ENCODE assay signal across 1 cellular context in the genomic region with DNA sequence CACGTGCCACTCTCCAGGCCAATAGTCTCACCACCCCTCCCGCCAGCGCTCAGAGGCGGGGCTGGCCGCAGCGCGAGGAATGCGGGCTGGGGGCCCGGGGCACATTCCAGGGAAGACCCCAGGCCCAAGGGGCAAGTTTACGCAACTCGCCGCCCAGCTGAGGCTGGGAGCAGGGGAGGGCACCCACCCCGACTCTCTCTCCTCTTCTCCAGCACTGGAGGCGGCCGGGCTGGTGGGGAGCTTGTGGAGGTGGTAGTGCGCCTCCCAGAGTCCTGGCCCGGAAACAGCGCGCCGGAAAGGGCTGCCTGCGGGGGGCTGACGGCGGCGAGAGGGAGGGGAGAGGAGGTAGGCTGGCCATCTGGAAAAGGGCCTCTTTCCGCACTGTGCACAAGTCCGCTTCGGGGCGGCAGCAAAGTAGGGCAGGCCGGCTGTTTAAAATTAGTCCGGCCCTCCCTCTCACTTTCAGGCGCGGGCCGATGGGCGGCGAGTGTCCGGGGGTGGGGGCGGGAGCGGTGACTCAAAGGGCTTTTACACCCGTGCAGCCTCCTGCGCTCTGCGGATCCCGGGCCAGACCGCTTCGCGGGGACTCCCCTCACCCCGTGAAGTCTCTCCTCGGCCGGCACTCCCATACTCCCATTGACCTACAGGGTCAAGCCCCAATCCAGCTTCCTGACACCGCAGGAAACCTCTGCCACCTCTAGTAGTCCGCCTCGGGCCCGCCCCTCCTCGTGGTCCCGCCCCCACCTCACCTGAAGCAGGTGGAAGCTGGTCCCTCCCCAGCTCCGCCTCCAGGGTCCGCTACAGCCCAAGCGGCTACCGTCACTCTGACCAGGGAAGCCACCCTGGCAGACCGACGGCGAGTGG.
A peak's percentile ranks its signal among the peaks of the same experiment; 100 is the strongest.
TF ChIP-seq lines count a peak whose summit lies in the region.

No MANE protein-coding gene starts in this region.

TF ChIP-seq in HepG2, 621 proteins besides CTCF, POLR2A, EP300 and RAD21 (continued from another document and continues in another):
- TF ChIP-seq, protein P1, sequence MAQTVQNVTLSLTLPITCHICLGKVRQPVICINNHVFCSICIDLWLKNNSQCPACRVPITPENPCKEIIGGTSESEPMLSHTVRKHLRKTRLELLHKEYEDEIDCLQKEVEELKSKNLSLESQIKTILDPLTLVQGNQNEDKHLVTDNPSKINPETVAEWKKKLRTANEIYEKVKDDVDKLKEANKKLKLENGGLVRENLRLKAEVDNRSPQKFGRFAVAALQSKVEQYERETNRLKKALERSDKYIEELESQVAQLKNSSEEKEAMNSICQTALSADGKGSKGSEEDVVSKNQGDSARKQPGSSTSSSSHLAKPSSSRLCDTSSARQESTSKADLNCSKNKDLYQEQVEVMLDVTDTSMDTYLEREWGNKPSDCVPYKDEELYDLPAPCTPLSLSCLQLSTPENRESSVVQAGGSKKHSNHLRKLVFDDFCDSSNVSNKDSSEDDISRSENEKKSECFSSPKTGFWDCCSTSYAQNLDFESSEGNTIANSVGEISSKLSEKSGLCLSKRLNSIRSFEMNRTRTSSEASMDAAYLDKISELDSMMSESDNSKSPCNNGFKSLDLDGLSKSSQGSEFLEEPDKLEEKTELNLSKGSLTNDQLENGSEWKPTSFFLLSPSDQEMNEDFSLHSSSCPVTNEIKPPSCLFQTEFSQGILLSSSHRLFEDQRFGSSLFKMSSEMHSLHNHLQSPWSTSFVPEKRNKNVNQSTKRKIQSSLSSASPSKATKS (CRISPR knock-in tag; IDR thresholded peaks at IDR 0.05): 0 out of 2 replicates have a peak, but pooled peaks have one; percentile 90
- no peak for TF ChIP-seq MLLT10 (CRISPR knock-in tag; IDR thresholded peaks at IDR 0.05)
- TF ChIP-seq TBL1XR1 (IDR thresholded peaks at IDR 0.05; ENCODE audit: borderline replicate concordance, low read length, partially characterized antibody): peak; percentile 14
- peak; percentile 92 for TF ChIP-seq KAT8 (CRISPR knock-in tag; IDR thresholded peaks at IDR 0.05)
- TF ChIP-seq, protein P2, sequence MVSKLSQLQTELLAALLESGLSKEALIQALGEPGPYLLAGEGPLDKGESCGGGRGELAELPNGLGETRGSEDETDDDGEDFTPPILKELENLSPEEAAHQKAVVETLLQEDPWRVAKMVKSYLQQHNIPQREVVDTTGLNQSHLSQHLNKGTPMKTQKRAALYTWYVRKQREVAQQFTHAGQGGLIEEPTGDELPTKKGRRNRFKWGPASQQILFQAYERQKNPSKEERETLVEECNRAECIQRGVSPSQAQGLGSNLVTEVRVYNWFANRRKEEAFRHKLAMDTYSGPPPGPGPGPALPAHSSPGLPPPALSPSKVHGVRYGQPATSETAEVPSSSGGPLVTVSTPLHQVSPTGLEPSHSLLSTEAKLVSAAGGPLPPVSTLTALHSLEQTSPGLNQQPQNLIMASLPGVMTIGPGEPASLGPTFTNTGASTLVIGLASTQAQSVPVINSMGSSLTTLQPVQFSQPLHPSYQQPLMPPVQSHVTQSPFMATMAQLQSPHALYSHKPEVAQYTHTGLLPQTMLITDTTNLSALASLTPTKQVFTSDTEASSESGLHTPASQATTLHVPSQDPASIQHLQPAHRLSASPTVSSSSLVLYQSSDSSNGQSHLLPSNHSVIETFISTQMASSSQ (IDR thresholded peaks at IDR 0.05; ENCODE audit: low read depth): no peak
- TF ChIP-seq, protein P2 (CRISPR knock-in tag; IDR thresholded peaks at IDR 0.05; ENCODE audit: borderline replicate concordance): peak; percentile 88
- TF ChIP-seq, protein P3, sequence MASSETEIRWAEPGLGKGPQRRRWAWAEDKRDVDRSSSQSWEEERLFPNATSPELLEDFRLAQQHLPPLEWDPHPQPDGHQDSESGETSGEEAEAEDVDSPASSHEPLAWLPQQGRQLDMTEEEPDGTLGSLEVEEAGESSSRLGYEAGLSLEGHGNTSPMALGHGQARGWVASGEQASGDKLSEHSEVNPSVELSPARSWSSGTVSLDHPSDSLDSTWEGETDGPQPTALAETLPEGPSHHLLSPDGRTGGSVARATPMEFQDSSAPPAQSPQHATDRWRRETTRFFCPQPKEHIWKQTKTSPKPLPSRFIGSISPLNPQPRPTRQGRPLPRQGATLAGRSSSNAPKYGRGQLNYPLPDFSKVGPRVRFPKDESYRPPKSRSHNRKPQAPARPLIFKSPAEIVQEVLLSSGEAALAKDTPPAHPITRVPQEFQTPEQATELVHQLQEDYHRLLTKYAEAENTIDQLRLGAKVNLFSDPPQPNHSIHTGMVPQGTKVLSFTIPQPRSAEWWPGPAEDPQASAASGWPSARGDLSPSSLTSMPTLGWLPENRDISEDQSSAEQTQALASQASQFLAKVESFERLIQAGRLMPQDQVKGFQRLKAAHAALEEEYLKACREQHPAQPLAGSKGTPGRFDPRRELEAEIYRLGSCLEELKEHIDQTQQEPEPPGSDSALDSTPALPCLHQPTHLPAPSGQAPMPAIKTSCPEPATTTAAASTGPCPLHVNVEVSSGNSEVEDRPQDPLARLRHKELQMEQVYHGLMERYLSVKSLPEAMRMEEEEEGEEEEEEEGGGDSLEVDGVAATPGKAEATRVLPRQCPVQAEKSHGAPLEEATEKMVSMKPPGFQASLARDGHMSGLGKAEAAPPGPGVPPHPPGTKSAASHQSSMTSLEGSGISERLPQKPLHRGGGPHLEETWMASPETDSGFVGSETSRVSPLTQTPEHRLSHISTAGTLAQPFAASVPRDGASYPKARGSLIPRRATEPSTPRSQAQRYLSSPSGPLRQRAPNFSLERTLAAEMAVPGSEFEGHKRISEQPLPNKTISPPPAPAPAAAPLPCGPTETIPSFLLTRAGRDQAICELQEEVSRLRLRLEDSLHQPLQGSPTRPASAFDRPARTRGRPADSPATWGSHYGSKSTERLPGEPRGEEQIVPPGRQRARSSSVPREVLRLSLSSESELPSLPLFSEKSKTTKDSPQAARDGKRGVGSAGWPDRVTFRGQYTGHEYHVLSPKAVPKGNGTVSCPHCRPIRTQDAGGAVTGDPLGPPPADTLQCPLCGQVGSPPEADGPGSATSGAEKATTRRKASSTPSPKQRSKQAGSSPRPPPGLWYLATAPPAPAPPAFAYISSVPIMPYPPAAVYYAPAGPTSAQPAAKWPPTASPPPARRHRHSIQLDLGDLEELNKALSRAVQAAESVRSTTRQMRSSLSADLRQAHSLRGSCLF (CRISPR knock-in tag; IDR thresholded peaks at IDR 0.05; ENCODE audit: borderline replicate concordance): peak; percentile 56; the same call in 1 of the 2 replicates
- 0 out of 2 replicates have a peak, but pooled peaks have one; percentile 16 for TF ChIP-seq ZNF318 (CRISPR knock-in tag; IDR thresholded peaks at IDR 0.05)
- TF ChIP-seq, protein P4, sequence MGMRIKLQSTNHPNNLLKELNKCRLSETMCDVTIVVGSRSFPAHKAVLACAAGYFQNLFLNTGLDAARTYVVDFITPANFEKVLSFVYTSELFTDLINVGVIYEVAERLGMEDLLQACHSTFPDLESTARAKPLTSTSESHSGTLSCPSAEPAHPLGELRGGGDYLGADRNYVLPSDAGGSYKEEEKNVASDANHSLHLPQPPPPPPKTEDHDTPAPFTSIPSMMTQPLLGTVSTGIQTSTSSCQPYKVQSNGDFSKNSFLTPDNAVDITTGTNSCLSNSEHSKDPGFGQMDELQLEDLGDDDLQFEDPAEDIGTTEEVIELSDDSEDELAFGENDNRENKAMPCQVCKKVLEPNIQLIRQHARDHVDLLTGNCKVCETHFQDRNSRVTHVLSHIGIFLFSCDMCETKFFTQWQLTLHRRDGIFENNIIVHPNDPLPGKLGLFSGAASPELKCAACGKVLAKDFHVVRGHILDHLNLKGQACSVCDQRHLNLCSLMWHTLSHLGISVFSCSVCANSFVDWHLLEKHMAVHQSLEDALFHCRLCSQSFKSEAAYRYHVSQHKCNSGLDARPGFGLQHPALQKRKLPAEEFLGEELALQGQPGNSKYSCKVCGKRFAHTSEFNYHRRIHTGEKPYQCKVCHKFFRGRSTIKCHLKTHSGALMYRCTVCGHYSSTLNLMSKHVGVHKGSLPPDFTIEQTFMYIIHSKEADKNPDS (CRISPR knock-in tag; IDR thresholded peaks at IDR 0.05): peak; percentile 82; the same call in 1 of the 2 replicates
- TF ChIP-seq NCOA1 (CRISPR knock-in tag; IDR thresholded peaks at IDR 0.05): peak; percentile 95
- TF ChIP-seq ZNF12 (CRISPR knock-in tag; IDR thresholded peaks at IDR 0.05): peak; percentile 20; the same call in 1 of the 2 replicates
- peak; percentile 60; the same call in 1 of the 2 replicates for TF ChIP-seq ZNF276 (CRISPR knock-in tag; IDR thresholded peaks at IDR 0.05; ENCODE audit: low read depth)
- TF ChIP-seq ZNF335 (CRISPR knock-in tag; IDR thresholded peaks at IDR 0.05): no peak; the same call in none of the 2 replicates
- TF ChIP-seq ARNT2 (CRISPR knock-in tag; IDR thresholded peaks at IDR 0.05; ENCODE audit: low read depth): peak; percentile 89
- TF ChIP-seq SAFB2 (CRISPR knock-in tag; IDR thresholded peaks at IDR 0.05; ENCODE audit: borderline replicate concordance, low read depth): 0 out of 2 replicates have a peak, but pooled peaks have one; percentile 90
- peak; percentile 79; the same call in 1 of the 2 replicates for TF ChIP-seq ZNF780A (CRISPR knock-in tag; IDR thresholded peaks at IDR 0.05)
- TF ChIP-seq MTA1 (CRISPR knock-in tag; IDR thresholded peaks at IDR 0.05; ENCODE audit: borderline replicate concordance): peak; percentile 99
- TF ChIP-seq, protein P5, sequence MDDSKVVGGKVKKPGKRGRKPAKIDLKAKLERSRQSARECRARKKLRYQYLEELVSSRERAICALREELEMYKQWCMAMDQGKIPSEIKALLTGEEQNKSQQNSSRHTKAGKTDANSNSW (CRISPR knock-in tag; IDR thresholded peaks at IDR 0.05; ENCODE audit: borderline replicate concordance): peak; percentile 68; the same call in 1 of the 2 replicates
